Comparison of ENCODE assay signal across 28 cellular contexts in genomic region chr17:40724656-40725055, GRCh38. TPM values are rescaled to one million over a fixed set of nuclear protein-coding genes. Genes with fewer than 3 reads are reported as not detected.
"Had no signal": no experiment of that assay in that cellular context is flagged by ENCODE, and none has a peak within 500 bp of the region (broad histone marks: within the 10 kb centered on the region; RNA-seq: fewer than 3 reads in every experiment).

No MANE protein-coding gene starts in this region.

- DNase-seq: dermis blood vessel endothelial cell; esophagus squamous epithelium; foreskin melanocyte; head of caudate nucleus; mucosa of descending colon; naive thymus-derived CD8-positive, alpha-beta T cell; posterior cingulate gyrus; spleen; stimulated activated CD4-positive, alpha-beta T cell treated with anti-CD3 and anti-CD28 coated beads, Interleukin-2, amount 100 ng/mL, for 24 hours; stimulated activated CD4-positive, alpha-beta T cell treated with anti-CD3 and anti-CD28 coated beads, Interleukin-4, amount 100 ng/mL, for 4 hours; stimulated activated naive B cell treated with anti-CD40 and anti-IgM and Interleukin-4, amounts not matched to agents 10 μg/mL and 1 μg/mL and 100 μg/mL, for 72 hours; stimulated activated naive CD8-positive, alpha-beta T cell treated with anti-CD3 and anti-CD28 coated beads, Interleukin-15, amount 100 ng/mL, for 72 hours; testis; upper lobe of right lung had no signal

- H3K79me2 ChIP-seq: hepatocyte had no signal

- H3K9me3 ChIP-seq: esophagus squamous epithelium, mucosa of descending colon, neutrophil, spleen, testis, tibial nerve, upper lobe of right lung, vagina had no signal

- H3K27me3 ChIP-seq: hepatocyte, testis, tibial nerve, upper lobe of right lung, vagina had no signal

- H3K4me3 ChIP-seq: esophagus squamous epithelium, hepatocyte, mucosa of descending colon, spleen, testis, tibial nerve, upper lobe of right lung, vagina had no signal

- H3K27ac ChIP-seq: esophagus squamous epithelium, hepatocyte, neutrophil, spleen, testis, tibial nerve, upper lobe of right lung, vagina had no signal

- ATAC-seq: mucosa of descending colon; naive thymus-derived CD8-positive, alpha-beta T cell; sciatic nerve; stimulated activated naive B cell treated with anti-CD40 and anti-IgM and Interleukin-4, amounts not matched to agents 10 μg/mL and 1 μg/mL and 100 μg/mL, for 72 hours; stimulated activated naive CD8-positive, alpha-beta T cell treated with anti-CD3 and anti-CD28 coated beads, Interleukin-15, amount 100 ng/mL, for 72 hours; upper lobe of right lung had no signal

- H3K4me1 ChIP-seq: testis, upper lobe of right lung, vagina had no signal

- H3K36me3 ChIP-seq: esophagus squamous epithelium, neutrophil, spleen, tibial nerve, upper lobe of right lung, vagina had no signal

- H2AFZ ChIP-seq: hepatocyte had no signal

- H3K4me2 ChIP-seq: hepatocyte had no signal

RNA-seq across cellular contexts. Expression of gene KRT24, which starts 21.1 kb away (rescaled TPM):
- total RNA-seq: dermis blood vessel endothelial cell; epithelial cell of proximal tubule; kidney epithelial cell; liver; lung microvascular endothelial cell; naive thymus-derived CD8-positive, alpha-beta T cell; osteoblast; pulmonary artery endothelial cell; skeletal muscle tissue; spleen; subcutaneous adipose tissue; upper lobe of right lung had no signal
- polyA plus RNA-seq: liver; naive thymus-derived CD8-positive, alpha-beta T cell had no signal

RNA-seq across cellular contexts. Expression of gene KRT25, which starts 30.5 kb away (rescaled TPM):
- total RNA-seq: dermis blood vessel endothelial cell; esophagus squamous epithelium; hepatocyte; kidney epithelial cell; liver; lung microvascular endothelial cell; mucosa of descending colon; naive thymus-derived CD8-positive, alpha-beta T cell; osteoblast; pulmonary artery endothelial cell; sciatic nerve; skeletal muscle tissue; spleen; subcutaneous adipose tissue; upper lobe of right lung; vagina had no signal
- polyA plus RNA-seq: hepatocyte; liver; naive thymus-derived CD8-positive, alpha-beta T cell; spleen had no signal

RNA-seq across cellular contexts. Expression of gene KRT26, which starts 47.3 kb away (rescaled TPM):
- total RNA-seq: dermis blood vessel endothelial cell; epithelial cell of proximal tubule; esophagus squamous epithelium; hepatocyte; kidney epithelial cell; liver; lung microvascular endothelial cell; mucosa of descending colon; naive thymus-derived CD8-positive, alpha-beta T cell; osteoblast; pulmonary artery endothelial cell; sciatic nerve; skeletal muscle tissue; spleen; subcutaneous adipose tissue; tibial nerve; upper lobe of right lung; vagina had no signal
- polyA plus RNA-seq: hepatocyte; liver; naive thymus-derived CD8-positive, alpha-beta T cell; neural cell; spleen had no signal

RNA-seq across cellular contexts. Expression of gene KRT27, which starts 57.7 kb away (rescaled TPM):
- total RNA-seq: dermis blood vessel endothelial cell; epithelial cell of proximal tubule; esophagus squamous epithelium; hepatocyte; kidney epithelial cell; liver; lung microvascular endothelial cell; mucosa of descending colon; naive thymus-derived CD8-positive, alpha-beta T cell; osteoblast; pulmonary artery endothelial cell; skeletal muscle tissue; spleen; subcutaneous adipose tissue; tibial nerve; vagina had no signal
- polyA plus RNA-seq: hepatocyte; liver; naive thymus-derived CD8-positive, alpha-beta T cell; neural cell had no signal

RNA-seq across cellular contexts. Expression of gene KRT222, which starts 59.7 kb away (rescaled TPM):
- total RNA-seq: epithelial cell of proximal tubule; kidney epithelial cell; lung microvascular endothelial cell; naive thymus-derived CD8-positive, alpha-beta T cell; pulmonary artery endothelial cell; vagina had no signal
